In genomic region chr10:86218160-86218559, GRCh38 we compare ENCODE assay signal across 13 cellular contexts.
"Had no signal": no experiment of that assay in that cellular context is flagged by ENCODE, and none has a peak within 500 bp of the region (broad histone marks: within the 10 kb centered on the region; RNA-seq: fewer than 3 reads in every experiment).

No MANE protein-coding gene starts in this region.

- H3K27ac ChIP-seq: breast epithelium, coronary artery, vagina, WERI-Rb-1 had no signal

- DNase-seq: activated CD4-positive, alpha-beta T cell treated with anti-CD3 and anti-CD28 coated beads, Interleukin-2, amount 50 U/mL, for 4 hours; activated effector memory CD4-positive, alpha-beta T cell treated with anti-CD3 and anti-CD28 coated beads, Interleukin-2, amount 50 U/mL, for 16 hours; activated naive CD4-positive, alpha-beta T cell treated with anti-CD3 and anti-CD28 coated beads, Interleukin-2, amount 50 U/mL, for 16 hours; activated T-cell treated with anti-CD3 and anti-CD28 coated beads, Interleukin-2, amount 50 U/mL, for 72 hours; retina; stimulated activated naive CD8-positive, alpha-beta T cell treated with anti-CD3 and anti-CD28 coated beads, Interleukin-15, Interleukin-2, amounts not matched to agents 100 U/mL and 50 U/mL, for 24 hours; trophoblast cell; WERI-Rb-1 had no signal

- H3K36me3 ChIP-seq: breast epithelium, vagina, WERI-Rb-1 had no signal

- H3K27me3 ChIP-seq: breast epithelium, vagina had no signal

- H3K4me3 ChIP-seq: breast epithelium, coronary artery, vagina had no signal

- ATAC-seq: activated T-cell treated with anti-CD3 and anti-CD28 coated beads, Interleukin-2, amount 50 U/mL, for 72 hours; left lobe of liver; natural killer cell treated with Interleukin-12 subunit alpha and Interleukin-12 subunit beta and Interleukin-15 and Interleukin-18, amount 100 ng/mL, for 72 hours; stimulated activated naive CD8-positive, alpha-beta T cell treated with anti-CD3 and anti-CD28 coated beads, Interleukin-15, Interleukin-2, amounts not matched to agents 100 U/mL and 50 U/mL, for 24 hours had no signal

- H3K4me1 ChIP-seq: breast epithelium, vagina had no signal

- H3K9me3 ChIP-seq: breast epithelium, vagina had no signal
